ENCODE assay signal across 1 cellular context in genomic region chr17:57466042-57466471, GRCh38.
TF ChIP-seq lines count a peak whose summit lies in the region.

No MANE protein-coding gene starts in this region.

TF ChIP-seq in GM12878, 131 proteins besides CTCF, POLR2A, EP300 and RAD21 (continued from another document and continues in another):
- TF ChIP-seq PBX3 (IDR thresholded peaks at IDR 0.05; ENCODE audit: insufficient replicate concordance, low read depth, low read length), result peak; percentile 38
- TF ChIP-seq EZH2 (IDR thresholded peaks at IDR 0.05; ENCODE audit: borderline replicate concordance, control insufficient read depth, low read depth, low read length), result no peak
- TF ChIP-seq REST (IDR thresholded peaks at IDR 0.05; ENCODE audit: low read depth, low read length), result no peak
- TF ChIP-seq LARP7 (IDR thresholded peaks at IDR 0.05), result 0 out of 2 replicates have a peak, but pooled peaks have one; percentile 21
- TF ChIP-seq ZNF207 (IDR thresholded peaks at IDR 0.05; ENCODE audit: borderline replicate concordance), result no peak
- no peak for TF ChIP-seq SIX5 (IDR thresholded peaks at IDR 0.05; ENCODE audit: low read depth, low read length, severe bottlenecking)
- TF ChIP-seq ZNF687 (IDR thresholded peaks at IDR 0.05), result peak; percentile 86
- TF ChIP-seq FOXM1 (IDR thresholded peaks at IDR 0.05; ENCODE audit: low read depth, low read length), result no peak
- TF ChIP-seq ZNF384 (IDR thresholded peaks at IDR 0.05; ENCODE audit: borderline replicate concordance, low read depth, low read length), result no peak
- TF ChIP-seq ELK1 (IDR thresholded peaks at IDR 0.05; ENCODE audit: low read depth, low read length), result no peak
- no peak for TF ChIP-seq RELA (IDR thresholded peaks at IDR 0.05; ENCODE audit: borderline replicate concordance, partially characterized antibody)
- peak; percentile 53 to 69; a peak in 2 of 4 replicates for TF ChIP-seq IKZF2 (IDR thresholded peaks at IDR 0.05)
- TF ChIP-seq NRF1 (conservative IDR thresholded peaks at IDR 0.05; ENCODE audit: low read depth, low read length), result no peak
- TF ChIP-seq PAX5 (IDR thresholded peaks at IDR 0.05; ENCODE audit: borderline replicate concordance, low read depth, low read length), result 0 out of 2 replicates have a peak, but pooled peaks have one; percentile 16
- TF ChIP-seq RELB (IDR thresholded peaks at IDR 0.05; ENCODE audit: low read depth), result peak; percentile 65; the same call in 1 of the 2 replicates
- TF ChIP-seq HCFC1 (IDR thresholded peaks at IDR 0.05; ENCODE audit: low read length), result no peak
- no peak for TF ChIP-seq HDAC2 (IDR thresholded peaks at IDR 0.05)
- TF ChIP-seq E2F8 (IDR thresholded peaks at IDR 0.05; ENCODE audit: low read depth, partially characterized antibody), result no peak
- no peak for TF ChIP-seq MYC (IDR thresholded peaks at IDR 0.05; ENCODE audit: insufficient read depth, insufficient read length, insufficient replicate concordance, low read length, severe bottlenecking)
- no peak for TF ChIP-seq BCLAF1 (IDR thresholded peaks at IDR 0.05)
- peak; percentile 70 for TF ChIP-seq RUNX3 (IDR thresholded peaks at IDR 0.05; ENCODE audit: low read length)
- no peak for TF ChIP-seq FOS (IDR thresholded peaks at IDR 0.05; ENCODE audit: borderline replicate concordance, extremely low read depth, insufficient read length)
- no peak for TF ChIP-seq BRCA1 (IDR thresholded peaks at IDR 0.05; ENCODE audit: low read depth, low read length)
- TF ChIP-seq EGR1 (IDR thresholded peaks at IDR 0.05; ENCODE audit: borderline replicate concordance in 1 of 2, low read depth in 2 of 2, low read length in 2 of 2), result no peak
- no peak for TF ChIP-seq E4F1 (IDR thresholded peaks at IDR 0.05; ENCODE audit: borderline replicate concordance, partially characterized antibody)
- no peak for TF ChIP-seq YY1 (IDR thresholded peaks at IDR 0.05; ENCODE audit: low read depth, low read length)
- TF ChIP-seq ATF7 (IDR thresholded peaks at IDR 0.05; ENCODE audit: low read depth), result 0 out of 2 replicates have a peak, but pooled peaks have one; percentile 31
- no peak for TF ChIP-seq CHD2 (IDR thresholded peaks at IDR 0.05; ENCODE audit: borderline replicate concordance, low read depth, low read length)
- TF ChIP-seq NKRF (conservative IDR thresholded peaks at IDR 0.05), result no peak
- TF ChIP-seq CBX5 (IDR thresholded peaks at IDR 0.05; ENCODE audit: low read depth), result no peak
- TF ChIP-seq SMARCA5 (IDR thresholded peaks at IDR 0.05), result no peak
